8 cellular contexts compared by ENCODE assay signal in the genomic region with DNA sequence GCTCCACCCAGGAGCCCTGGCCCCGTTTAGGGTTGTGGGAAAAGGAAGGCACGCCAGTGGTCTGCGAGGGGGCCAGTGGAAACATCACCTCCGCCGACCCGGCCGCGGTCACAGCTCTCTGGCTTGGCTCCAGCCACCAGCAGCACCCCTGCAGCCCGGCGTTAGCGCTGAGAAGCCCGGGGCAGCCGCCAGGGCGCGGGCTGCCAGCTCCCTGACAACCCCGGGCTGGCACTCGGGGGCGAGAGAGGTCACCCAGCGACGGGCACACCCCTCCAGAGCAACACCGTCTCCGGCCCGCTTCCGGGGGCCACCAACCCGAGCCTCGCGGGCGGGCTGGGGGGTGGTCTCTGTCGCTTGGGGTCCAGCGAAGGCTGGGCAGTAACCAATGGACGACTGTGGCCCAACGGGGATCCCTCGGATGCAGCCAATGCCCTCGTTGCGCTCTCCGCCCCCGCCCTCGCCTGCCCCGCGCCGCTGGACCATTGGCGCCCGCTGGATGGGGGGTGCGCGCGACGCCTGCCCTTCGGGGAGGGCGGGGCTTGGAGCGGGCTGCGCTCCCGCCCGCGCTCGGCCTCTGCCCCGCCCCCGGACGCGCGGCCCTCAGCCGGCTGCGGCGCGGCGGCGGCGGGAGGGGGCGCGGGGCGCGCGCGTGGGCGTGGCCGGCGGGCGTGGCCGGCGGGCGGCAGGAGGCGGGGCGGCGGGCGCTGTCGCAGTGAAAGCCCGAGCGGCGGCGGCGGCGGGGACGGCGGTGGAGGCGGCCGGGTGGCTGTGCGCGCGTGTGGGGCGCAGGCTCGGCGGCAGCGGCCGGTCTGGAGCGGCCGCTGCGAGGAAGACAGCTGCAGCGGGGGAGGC. TPM values are rescaled to one million over a fixed set of nuclear protein-coding genes. Genes with fewer than 3 reads are reported as not detected.
A peak's percentile ranks its signal among the peaks of the same experiment; 100 is the strongest.
DNase-seq lines count a peak whose midpoint lies in the region; ATAC-seq and TF ChIP-seq lines count a peak whose summit lies in the region.

A gene (plus strand): TSS at position 712 of the 852 bp plus-strand sequence. CDS start 1,007 bp downstream, outside the sequence.

- H3K4me3 ChIP-seq in HEK293 (ENCODE audit: low read depth, low read length) = peak within 1 kb of the TSS; percentile 54

- DNase-seq in GDM1 (lab: John Stamatoyannopoulos, UW) = peak; percentile 64
- DNase-seq in NCI-H1105 (lab: John Stamatoyannopoulos, UW) = peak; percentile 93
- peak; percentile 67 to 87 (median 75) for DNase-seq in T-helper 1 cell
- DNase-seq in amygdala (lab: John Stamatoyannopoulos, UW) = peak in 55 of 56 donors; percentile 55 to 96 (median 85)
- peak; percentile 95 for DNase-seq in left ventricle myocardium superior
- peak; percentile 89 for DNase-seq in progenitor cell of endocrine pancreas (ENCODE audit: low spot score, unreplicated experiment)
- DNase-seq in ureter (ENCODE audit: low spot score) = peak; percentile 85

- TF ChIP-seq CTCF in HEK293 (tag by site-specific recombination; IDR thresholded peaks at IDR 0.05) = peak; percentile 59
- TF ChIP-seq CTCF in progenitor cell of endocrine pancreas (IDR thresholded peaks at IDR 0.05; ENCODE audit: unreplicated experiment) = peak; percentile 53

- peaks cover 74% of the 10 kb centered on the region for H3K27me3 Mint-ChIP-seq in progenitor cell of endocrine pancreas

- H3K4me3 Mint-ChIP-seq in progenitor cell of endocrine pancreas (ENCODE audit: low read depth) = peak within 1 kb of the TSS; percentile 69

- ATAC-seq in left ventricle myocardium superior = peak; percentile 89

- no peaks in the 10 kb centered on the region for H3K9me3 ChIP-seq in HEK293 (ENCODE audit: control insufficient read depth, insufficient read depth, low read depth, low read length)

- no peaks in the 10 kb centered on the region for H3K36me3 Mint-ChIP-seq in progenitor cell of endocrine pancreas (ENCODE audit: insufficient read depth)

- POLR2A ChIA-PET in HEK293 (lab: Yijun Ruan, JAX) = interaction anchor here (0.6 kb wide), 1 partner anchor 87 kb away, joined by 3 read pairs; no protein-coding TSS in a partner anchor

- peak within 1 kb of the TSS; percentile 61; the same call in 1 of the 2 replicates for H3K27ac ChIP-seq in HEK293 (ENCODE audit: extremely low read depth, low read depth, low read length)

- CTCF ChIA-PET in HEK293 (lab: Yijun Ruan, JAX) = interaction anchor here (0.6 to 0.9 kb wide), 2 partner anchors 166 to 193 kb away, joined by 3 to 7 read pairs; no protein-coding TSS in a partner anchor

- H3K27ac Mint-ChIP-seq in progenitor cell of endocrine pancreas = peak within 1 kb of the TSS; percentile 37

- no peaks in the 10 kb centered on the region; the same call in 1 of the 2 replicates for H3K4me1 ChIP-seq in HEK293 (ENCODE audit: control insufficient read depth, insufficient read depth, low read length)

- peaks cover 6% of the 10 kb centered on the region for H3K4me1 Mint-ChIP-seq in progenitor cell of endocrine pancreas (ENCODE audit: low read depth)

- H3K36me3 ChIP-seq in HEK293 (ENCODE audit: control insufficient read depth in 2 of 2, insufficient read depth in 1 of 2, low read length in 2 of 2) = no peaks in the 10 kb centered on the region

- intact Hi-C loops in left ventricle myocardium superior (cut with micrococcal nuclease) = no loop called here

- H3K9me3 Mint-ChIP-seq in progenitor cell of endocrine pancreas (ENCODE audit: low read depth) = no peaks in the 10 kb centered on the region

TF ChIP-seq in HEK293, 187 proteins besides CTCF, POLR2A, EP300 and RAD21 (continues in another document):
- TF ChIP-seq ZNF324 (tag by site-specific recombination; IDR thresholded peaks at IDR 0.05) (no peak), ZBTB1 (tag by site-specific recombination; IDR thresholded peaks at IDR 0.05) (no peak), ZNF426 (tag by site-specific recombination; IDR thresholded peaks at IDR 0.05) (no peak), ZNF214 (tag by site-specific recombination; IDR thresholded peaks at IDR 0.05; ENCODE audit: borderline replicate concordance) (no peak), ZNF169 (tag by site-specific recombination; IDR thresholded peaks at IDR 0.05) (no peak), ZNF302 (tag by site-specific recombination; IDR thresholded peaks at IDR 0.05; ENCODE audit: low read depth) (no peak), TRIM28 (IDR thresholded peaks at IDR 0.05; ENCODE audit: borderline replicate concordance, low read length) (no peak), ZNF830 (tag by site-specific recombination; IDR thresholded peaks at IDR 0.05; ENCODE audit: low read depth) (no peak), ZFHX2 (tag by site-specific recombination; conservative IDR thresholded peaks at IDR 0.05) (peak; percentile 82), ZNF677 (tag by site-specific recombination; IDR thresholded peaks at IDR 0.05) (no peak), ZNF621 (tag by site-specific recombination; IDR thresholded peaks at IDR 0.05) (no peak), SP3 (tag by site-specific recombination; IDR thresholded peaks at IDR 0.05) (peak; percentile 80), ZNF239 (tag by site-specific recombination; IDR thresholded peaks at IDR 0.05) (no peak), SP7 (tag by site-specific recombination; IDR thresholded peaks at IDR 0.05) (peak; percentile 55; the same call in 1 of the 2 replicates), ZNF768 (tag by site-specific recombination; IDR thresholded peaks at IDR 0.05) (no peak), GLIS1 (tag by site-specific recombination; IDR thresholded peaks at IDR 0.05) (peak; percentile 70), ZNF292 (tag by site-specific recombination; IDR thresholded peaks at IDR 0.05; ENCODE audit: borderline replicate concordance, low read depth) (no peak), GLI4 (tag by site-specific recombination; IDR thresholded peaks at IDR 0.05) (no peak), ZNF510 (tag by site-specific recombination; IDR thresholded peaks at IDR 0.05; ENCODE audit: insufficient replicate concordance) (no peak), ZFP69B (tag by site-specific recombination; IDR thresholded peaks at IDR 0.05) (peak; percentile 14; the same call in 1 of the 2 replicates)
- TF ChIP-seq, protein P1, sequence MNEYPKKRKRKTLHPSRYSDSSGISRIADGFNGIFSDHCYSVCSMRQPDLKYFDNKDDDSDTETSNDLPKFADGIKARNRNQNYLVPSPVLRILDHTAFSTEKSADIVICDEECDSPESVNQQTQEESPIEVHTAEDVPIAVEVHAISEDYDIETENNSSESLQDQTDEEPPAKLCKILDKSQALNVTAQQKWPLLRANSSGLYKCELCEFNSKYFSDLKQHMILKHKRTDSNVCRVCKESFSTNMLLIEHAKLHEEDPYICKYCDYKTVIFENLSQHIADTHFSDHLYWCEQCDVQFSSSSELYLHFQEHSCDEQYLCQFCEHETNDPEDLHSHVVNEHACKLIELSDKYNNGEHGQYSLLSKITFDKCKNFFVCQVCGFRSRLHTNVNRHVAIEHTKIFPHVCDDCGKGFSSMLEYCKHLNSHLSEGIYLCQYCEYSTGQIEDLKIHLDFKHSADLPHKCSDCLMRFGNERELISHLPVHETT (tag by site-specific recombination; IDR thresholded peaks at IDR 0.05) = no peak
- TF ChIP-seq, protein P2, sequence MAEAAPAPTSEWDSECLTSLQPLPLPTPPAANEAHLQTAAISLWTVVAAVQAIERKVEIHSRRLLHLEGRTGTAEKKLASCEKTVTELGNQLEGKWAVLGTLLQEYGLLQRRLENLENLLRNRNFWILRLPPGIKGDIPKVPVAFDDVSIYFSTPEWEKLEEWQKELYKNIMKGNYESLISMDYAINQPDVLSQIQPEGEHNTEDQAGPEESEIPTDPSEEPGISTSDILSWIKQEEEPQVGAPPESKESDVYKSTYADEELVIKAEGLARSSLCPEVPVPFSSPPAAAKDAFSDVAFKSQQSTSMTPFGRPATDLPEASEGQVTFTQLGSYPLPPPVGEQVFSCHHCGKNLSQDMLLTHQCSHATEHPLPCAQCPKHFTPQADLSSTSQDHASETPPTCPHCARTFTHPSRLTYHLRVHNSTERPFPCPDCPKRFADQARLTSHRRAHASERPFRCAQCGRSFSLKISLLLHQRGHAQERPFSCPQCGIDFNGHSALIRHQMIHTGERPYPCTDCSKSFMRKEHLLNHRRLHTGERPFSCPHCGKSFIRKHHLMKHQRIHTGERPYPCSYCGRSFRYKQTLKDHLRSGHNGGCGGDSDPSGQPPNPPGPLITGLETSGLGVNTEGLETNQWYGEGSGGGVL (tag by site-specific recombination; IDR thresholded peaks at IDR 0.05) = no peak
- TF ChIP-seq, protein P3, sequence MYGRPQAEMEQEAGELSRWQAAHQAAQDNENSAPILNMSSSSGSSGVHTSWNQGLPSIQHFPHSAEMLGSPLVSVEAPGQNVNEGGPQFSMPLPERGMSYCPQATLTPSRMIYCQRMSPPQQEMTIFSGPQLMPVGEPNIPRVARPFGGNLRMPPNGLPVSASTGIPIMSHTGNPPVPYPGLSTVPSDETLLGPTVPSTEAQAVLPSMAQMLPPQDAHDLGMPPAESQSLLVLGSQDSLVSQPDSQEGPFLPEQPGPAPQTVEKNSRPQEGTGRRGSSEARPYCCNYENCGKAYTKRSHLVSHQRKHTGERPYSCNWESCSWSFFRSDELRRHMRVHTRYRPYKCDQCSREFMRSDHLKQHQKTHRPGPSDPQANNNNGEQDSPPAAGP (tag by site-specific recombination; IDR thresholded peaks at IDR 0.05) = peak; percentile 31; the same call in 1 of the 2 replicates
- TF ChIP-seq, protein P4, sequence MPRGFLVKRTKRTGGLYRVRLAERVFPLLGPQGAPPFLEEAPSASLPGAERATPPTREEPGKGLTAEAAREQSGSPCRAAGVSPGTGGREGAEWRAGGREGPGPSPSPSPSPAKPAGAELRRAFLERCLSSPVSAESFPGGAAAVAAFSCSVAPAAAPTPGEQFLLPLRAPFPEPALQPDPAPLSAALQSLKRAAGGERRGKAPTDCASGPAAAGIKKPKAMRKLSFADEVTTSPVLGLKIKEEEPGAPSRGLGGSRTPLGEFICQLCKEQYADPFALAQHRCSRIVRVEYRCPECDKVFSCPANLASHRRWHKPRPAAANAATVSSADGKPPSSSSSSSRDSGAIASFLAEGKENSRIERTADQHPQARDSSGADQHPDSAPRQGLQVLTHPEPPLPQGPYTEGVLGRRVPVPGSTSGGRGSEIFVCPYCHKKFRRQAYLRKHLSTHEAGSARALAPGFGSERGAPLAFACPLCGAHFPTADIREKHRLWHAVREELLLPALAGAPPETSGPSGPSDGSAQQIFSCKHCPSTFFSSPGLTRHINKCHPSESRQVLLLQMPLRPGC (tag by site-specific recombination; IDR thresholded peaks at IDR 0.05) = no peak

RNA-seq across cellular contexts. Expression of the gene that starts here (rescaled TPM):
- 17.9 TPM for total RNA-seq in left ventricle myocardium superior
- 4.8 and 5.1 TPM in 2 replicates for total RNA-seq in progenitor cell of endocrine pancreas
- total RNA-seq in ureter = 8.7 TPM

Comparison
In these comparisons a context has a peak if more than half of its experiments do, and no peak if none do; other contexts are left out.
1. Peak in every context shown above with its lines: DNase-seq, ATAC-seq, H3K4me3 ChIP-seq and H3K27ac ChIP-seq.